1 cellular context compared by ENCODE assay signal in genomic region chr11:10302744-10303557, GRCh38.
TF ChIP-seq lines count a peak whose summit lies in the region.

No MANE protein-coding gene starts in this region.

TF ChIP-seq in HepG2, 621 proteins besides CTCF, POLR2A, EP300 and RAD21 (continued from another document and continues in another):
- TF ChIP-seq, protein P1, sequence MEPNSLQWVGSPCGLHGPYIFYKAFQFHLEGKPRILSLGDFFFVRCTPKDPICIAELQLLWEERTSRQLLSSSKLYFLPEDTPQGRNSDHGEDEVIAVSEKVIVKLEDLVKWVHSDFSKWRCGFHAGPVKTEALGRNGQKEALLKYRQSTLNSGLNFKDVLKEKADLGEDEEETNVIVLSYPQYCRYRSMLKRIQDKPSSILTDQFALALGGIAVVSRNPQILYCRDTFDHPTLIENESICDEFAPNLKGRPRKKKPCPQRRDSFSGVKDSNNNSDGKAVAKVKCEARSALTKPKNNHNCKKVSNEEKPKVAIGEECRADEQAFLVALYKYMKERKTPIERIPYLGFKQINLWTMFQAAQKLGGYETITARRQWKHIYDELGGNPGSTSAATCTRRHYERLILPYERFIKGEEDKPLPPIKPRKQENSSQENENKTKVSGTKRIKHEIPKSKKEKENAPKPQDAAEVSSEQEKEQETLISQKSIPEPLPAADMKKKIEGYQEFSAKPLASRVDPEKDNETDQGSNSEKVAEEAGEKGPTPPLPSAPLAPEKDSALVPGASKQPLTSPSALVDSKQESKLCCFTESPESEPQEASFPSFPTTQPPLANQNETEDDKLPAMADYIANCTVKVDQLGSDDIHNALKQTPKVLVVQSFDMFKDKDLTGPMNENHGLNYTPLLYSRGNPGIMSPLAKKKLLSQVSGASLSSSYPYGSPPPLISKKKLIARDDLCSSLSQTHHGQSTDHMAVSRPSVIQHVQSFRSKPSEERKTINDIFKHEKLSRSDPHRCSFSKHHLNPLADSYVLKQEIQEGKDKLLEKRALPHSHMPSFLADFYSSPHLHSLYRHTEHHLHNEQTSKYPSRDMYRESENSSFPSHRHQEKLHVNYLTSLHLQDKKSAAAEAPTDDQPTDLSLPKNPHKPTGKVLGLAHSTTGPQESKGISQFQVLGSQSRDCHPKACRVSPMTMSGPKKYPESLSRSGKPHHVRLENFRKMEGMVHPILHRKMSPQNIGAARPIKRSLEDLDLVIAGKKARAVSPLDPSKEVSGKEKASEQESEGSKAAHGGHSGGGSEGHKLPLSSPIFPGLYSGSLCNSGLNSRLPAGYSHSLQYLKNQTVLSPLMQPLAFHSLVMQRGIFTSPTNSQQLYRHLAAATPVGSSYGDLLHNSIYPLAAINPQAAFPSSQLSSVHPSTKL (CRISPR knock-in tag; IDR thresholded peaks at IDR 0.05): peak; percentile 59
- TF ChIP-seq ZC3H13 (CRISPR knock-in tag; IDR thresholded peaks at IDR 0.05) (no peak; the same call in 1 of the 2 replicates), KLF15 (CRISPR knock-in tag; IDR thresholded peaks at IDR 0.05; ENCODE audit: borderline replicate concordance) (no peak), ZSCAN9 (CRISPR knock-in tag; IDR thresholded peaks at IDR 0.05; ENCODE audit: borderline replicate concordance) (peak; percentile 19; the same call in 1 of the 2 replicates), ZNF850 (CRISPR knock-in tag; conservative IDR thresholded peaks at IDR 0.05) (no peak), PITX1 (CRISPR knock-in tag; IDR thresholded peaks at IDR 0.05) (0 out of 2 replicates have a peak, but pooled peaks have one; percentile 4), ZNF331 (CRISPR knock-in tag; IDR thresholded peaks at IDR 0.05) (peak; percentile 16; the same call in 1 of the 2 replicates), ZNF232 (CRISPR knock-in tag; IDR thresholded peaks at IDR 0.05; ENCODE audit: borderline replicate concordance) (peak; percentile 67; the same call in 1 of the 2 replicates), RELA (CRISPR knock-in tag; IDR thresholded peaks at IDR 0.05) (no peak), ZBTB8A (CRISPR knock-in tag; IDR thresholded peaks at IDR 0.05; ENCODE audit: borderline replicate concordance, low read depth) (peak; percentile 58; the same call in 1 of the 2 replicates), ZSCAN30 (CRISPR knock-in tag; IDR thresholded peaks at IDR 0.05) (peak; percentile 63; the same call in 1 of the 2 replicates), SMARCE1 (IDR thresholded peaks at IDR 0.05; ENCODE audit: borderline replicate concordance) (no peak), MTA3 (CRISPR knock-in tag; IDR thresholded peaks at IDR 0.05) (no peak), ZNF383 (CRISPR knock-in tag; IDR thresholded peaks at IDR 0.05; ENCODE audit: borderline replicate concordance) (0 out of 2 replicates have a peak, but pooled peaks have one; percentile 71), SALL1 (CRISPR knock-in tag; IDR thresholded peaks at IDR 0.05) (peak; percentile 54; the same call in 1 of the 2 replicates), ZNF329 (CRISPR knock-in tag; IDR thresholded peaks at IDR 0.05; ENCODE audit: low read depth) (no peak), NR3C1 (CRISPR knock-in tag; IDR thresholded peaks at IDR 0.05) (no peak), RNF219 (CRISPR knock-in tag; IDR thresholded peaks at IDR 0.05) (no peak), NFAT5 (CRISPR knock-in tag; IDR thresholded peaks at IDR 0.05) (0 out of 2 replicates have a peak, but pooled peaks have one; percentile 21), CBFB (CRISPR knock-in tag; IDR thresholded peaks at IDR 0.05) (no peak), FOXP4 (CRISPR knock-in tag; IDR thresholded peaks at IDR 0.05) (peak; percentile 13), ZNF296 (CRISPR knock-in tag; conservative IDR thresholded peaks at IDR 0.05) (0 out of 2 replicates have a peak, but pooled peaks have one; percentile 48), ZNF484 (CRISPR knock-in tag; IDR thresholded peaks at IDR 0.05; ENCODE audit: borderline replicate concordance, low read depth) (no peak), ZNF776 (CRISPR knock-in tag; IDR thresholded peaks at IDR 0.05) (0 out of 2 replicates have a peak, but pooled peaks have one; percentile 32), POLR2AphosphoS2 (IDR thresholded peaks at IDR 0.05; ENCODE audit: low read depth, low read length) (no peak), ZFP37 (CRISPR knock-in tag; IDR thresholded peaks at IDR 0.05; ENCODE audit: borderline replicate concordance) (no peak), XBP1 (CRISPR knock-in tag; IDR thresholded peaks at IDR 0.05) (0 out of 2 replicates have a peak, but pooled peaks have one; percentile 22), SIX1 (CRISPR knock-in tag; IDR thresholded peaks at IDR 0.05; ENCODE audit: borderline replicate concordance) (no peak), RBFOX2 (IDR thresholded peaks at IDR 0.05; ENCODE audit: low read depth, low read length) (peak; percentile 81)
- TF ChIP-seq, protein P2, sequence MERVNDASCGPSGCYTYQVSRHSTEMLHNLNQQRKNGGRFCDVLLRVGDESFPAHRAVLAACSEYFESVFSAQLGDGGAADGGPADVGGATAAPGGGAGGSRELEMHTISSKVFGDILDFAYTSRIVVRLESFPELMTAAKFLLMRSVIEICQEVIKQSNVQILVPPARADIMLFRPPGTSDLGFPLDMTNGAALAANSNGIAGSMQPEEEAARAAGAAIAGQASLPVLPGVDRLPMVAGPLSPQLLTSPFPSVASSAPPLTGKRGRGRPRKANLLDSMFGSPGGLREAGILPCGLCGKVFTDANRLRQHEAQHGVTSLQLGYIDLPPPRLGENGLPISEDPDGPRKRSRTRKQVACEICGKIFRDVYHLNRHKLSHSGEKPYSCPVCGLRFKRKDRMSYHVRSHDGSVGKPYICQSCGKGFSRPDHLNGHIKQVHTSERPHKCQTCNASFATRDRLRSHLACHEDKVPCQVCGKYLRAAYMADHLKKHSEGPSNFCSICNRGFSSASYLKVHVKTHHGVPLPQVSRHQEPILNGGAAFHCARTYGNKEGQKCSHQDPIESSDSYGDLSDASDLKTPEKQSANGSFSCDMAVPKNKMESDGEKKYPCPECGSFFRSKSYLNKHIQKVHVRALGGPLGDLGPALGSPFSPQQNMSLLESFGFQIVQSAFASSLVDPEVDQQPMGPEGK (CRISPR knock-in tag; IDR thresholded peaks at IDR 0.05): peak; percentile 86
- TF ChIP-seq, protein P3, sequence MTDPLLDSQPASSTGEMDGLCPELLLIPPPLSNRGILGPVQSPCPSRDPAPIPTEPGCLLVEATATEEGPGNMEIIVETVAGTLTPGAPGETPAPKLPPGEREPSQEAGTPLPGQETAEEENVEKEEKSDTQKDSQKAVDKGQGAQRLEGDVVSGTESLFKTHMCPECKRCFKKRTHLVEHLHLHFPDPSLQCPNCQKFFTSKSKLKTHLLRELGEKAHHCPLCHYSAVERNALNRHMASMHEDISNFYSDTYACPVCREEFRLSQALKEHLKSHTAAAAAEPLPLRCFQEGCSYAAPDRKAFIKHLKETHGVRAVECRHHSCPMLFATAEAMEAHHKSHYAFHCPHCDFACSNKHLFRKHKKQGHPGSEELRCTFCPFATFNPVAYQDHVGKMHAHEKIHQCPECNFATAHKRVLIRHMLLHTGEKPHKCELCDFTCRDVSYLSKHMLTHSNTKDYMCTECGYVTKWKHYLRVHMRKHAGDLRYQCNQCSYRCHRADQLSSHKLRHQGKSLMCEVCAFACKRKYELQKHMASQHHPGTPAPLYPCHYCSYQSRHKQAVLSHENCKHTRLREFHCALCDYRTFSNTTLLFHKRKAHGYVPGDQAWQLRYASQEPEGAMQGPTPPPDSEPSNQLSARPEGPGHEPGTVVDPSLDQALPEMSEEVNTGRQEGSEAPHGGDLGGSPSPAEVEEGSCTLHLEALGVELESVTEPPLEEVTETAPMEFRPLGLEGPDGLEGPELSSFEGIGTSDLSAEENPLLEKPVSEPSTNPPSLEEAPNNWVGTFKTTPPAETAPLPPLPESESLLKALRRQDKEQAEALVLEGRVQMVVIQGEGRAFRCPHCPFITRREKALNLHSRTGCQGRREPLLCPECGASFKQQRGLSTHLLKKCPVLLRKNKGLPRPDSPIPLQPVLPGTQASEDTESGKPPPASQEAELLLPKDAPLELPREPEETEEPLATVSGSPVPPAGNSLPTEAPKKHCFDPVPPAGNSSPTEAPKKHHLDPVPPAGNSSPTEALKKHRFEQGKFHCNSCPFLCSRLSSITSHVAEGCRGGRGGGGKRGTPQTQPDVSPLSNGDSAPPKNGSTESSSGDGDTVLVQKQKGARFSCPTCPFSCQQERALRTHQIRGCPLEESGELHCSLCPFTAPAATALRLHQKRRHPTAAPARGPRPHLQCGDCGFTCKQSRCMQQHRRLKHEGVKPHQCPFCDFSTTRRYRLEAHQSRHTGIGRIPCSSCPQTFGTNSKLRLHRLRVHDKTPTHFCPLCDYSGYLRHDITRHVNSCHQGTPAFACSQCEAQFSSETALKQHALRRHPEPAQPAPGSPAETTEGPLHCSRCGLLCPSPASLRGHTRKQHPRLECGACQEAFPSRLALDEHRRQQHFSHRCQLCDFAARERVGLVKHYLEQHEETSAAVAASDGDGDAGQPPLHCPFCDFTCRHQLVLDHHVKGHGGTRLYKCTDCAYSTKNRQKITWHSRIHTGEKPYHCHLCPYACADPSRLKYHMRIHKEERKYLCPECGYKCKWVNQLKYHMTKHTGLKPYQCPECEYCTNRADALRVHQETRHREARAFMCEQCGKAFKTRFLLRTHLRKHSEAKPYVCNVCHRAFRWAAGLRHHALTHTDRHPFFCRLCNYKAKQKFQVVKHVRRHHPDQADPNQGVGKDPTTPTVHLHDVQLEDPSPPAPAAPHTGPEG (CRISPR knock-in tag; IDR thresholded peaks at IDR 0.05): peak; percentile 88
